ENCODE assay signal across 17 cellular contexts in the genomic region with DNA sequence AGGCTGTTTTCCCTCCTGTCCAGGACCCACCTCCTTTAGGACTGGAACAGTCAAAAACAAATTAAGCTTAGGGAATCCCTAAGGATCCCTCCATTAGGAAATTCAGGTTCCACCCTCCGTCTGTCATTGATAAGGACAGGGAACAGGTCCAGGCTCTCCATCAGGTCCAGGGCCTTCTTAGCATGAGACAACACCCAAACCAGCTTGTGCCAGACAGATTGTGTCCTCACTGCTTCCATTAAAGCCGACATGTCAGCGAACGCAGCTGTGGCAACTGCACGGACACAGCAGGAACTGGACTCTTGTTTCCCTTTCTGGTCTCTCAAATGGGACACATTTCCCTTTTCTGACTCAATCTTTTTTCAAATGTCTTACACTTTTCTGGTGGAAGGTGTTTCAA.
"Had no signal": no experiment of that assay in that cellular context is flagged by ENCODE, and none has a peak within 500 bp of the region (broad histone marks: within the 10 kb centered on the region; RNA-seq: fewer than 3 reads in every experiment).

No MANE protein-coding gene starts in this region.

- H3K4me3 ChIP-seq: hepatocyte, left lung, psoas muscle, sigmoid colon, spleen had no signal

- H3K4me2 ChIP-seq: hepatocyte had no signal

- H3K9me3 ChIP-seq: left lung, psoas muscle, sigmoid colon, spleen had no signal

- H3K36me3 Mint-ChIP-seq: activated naive CD8-positive, alpha-beta T cell treated with anti-CD3 and anti-CD28 coated beads, Interleukin-2, amount 10 ng/mL, durations not matched to agents 7 days and 5 days had no signal

- H3K4me3 Mint-ChIP-seq: activated naive CD8-positive, alpha-beta T cell treated with anti-CD3 and anti-CD28 coated beads, Interleukin-2, amount 10 ng/mL, durations not matched to agents 7 days and 5 days; activated T-helper 1 cell treated with anti-CD3 and anti-CD28 coated beads, Interleukin-12 subunit alpha, Interleukin-12 subunit beta, Interleukin-2, Interleukin-4 antibody, amounts not matched to agents 30 ng/mL and 10 ng/mL and 1 ng/mL, durations not matched to agents 14 hours and 24 hours and 36 hours; nephron progenitor cell had no signal

- H3K27ac Mint-ChIP-seq: activated naive CD8-positive, alpha-beta T cell treated with anti-CD3 and anti-CD28 coated beads, Interleukin-2, amount 10 ng/mL, durations not matched to agents 7 days and 5 days; activated T-helper 1 cell treated with anti-CD3 and anti-CD28 coated beads, Interleukin-12 subunit alpha, Interleukin-12 subunit beta, Interleukin-2, Interleukin-4 antibody, amounts not matched to agents 30 ng/mL and 10 ng/mL and 1 ng/mL, durations not matched to agents 14 hours and 24 hours and 36 hours had no signal

- ATAC-seq: left lung, psoas muscle had no signal

- DNase-seq: activated CD4-positive, alpha-beta T cell treated with anti-CD3 and anti-CD28 coated beads, Interleukin-2, amount 50 U/mL, for 1 hour; activated CD8-positive, alpha-beta memory T cell treated with anti-CD3 and anti-CD28 coated beads for 24 hours; activated naive CD4-positive, alpha-beta T cell; activated naive CD8-positive, alpha-beta T cell treated with anti-CD3 and anti-CD28 coated beads, Interleukin-2, amount 10 ng/mL, durations not matched to agents 7 days and 5 days; anterior cingulate cortex; brain microvascular endothelial cell; cerebellar nuclear complex; dermis blood vessel endothelial cell; left lung; mesendoderm; nephron progenitor cell; psoas muscle; sigmoid colon; spleen had no signal

- H3K9me3 Mint-ChIP-seq: activated naive CD8-positive, alpha-beta T cell treated with anti-CD3 and anti-CD28 coated beads, Interleukin-2, amount 10 ng/mL, durations not matched to agents 7 days and 5 days; activated T-helper 1 cell treated with anti-CD3 and anti-CD28 coated beads, Interleukin-12 subunit alpha, Interleukin-12 subunit beta, Interleukin-2, Interleukin-4 antibody, amounts not matched to agents 30 ng/mL and 10 ng/mL and 1 ng/mL, durations not matched to agents 14 hours and 24 hours and 36 hours had no signal

- H3K36me3 ChIP-seq: brain microvascular endothelial cell, left lung, sigmoid colon had no signal

- H3K27me3 ChIP-seq: brain microvascular endothelial cell, hepatocyte, left lung, sigmoid colon, spleen had no signal

- H3K4me1 ChIP-seq: psoas muscle had no signal

- H3K27ac ChIP-seq: brain microvascular endothelial cell, epithelial cell of prostate, hepatocyte, left lung, psoas muscle, sigmoid colon had no signal

- H2AFZ ChIP-seq: hepatocyte had no signal
